Comparison of ENCODE assay signal across 1 cellular context in the genomic region with DNA sequence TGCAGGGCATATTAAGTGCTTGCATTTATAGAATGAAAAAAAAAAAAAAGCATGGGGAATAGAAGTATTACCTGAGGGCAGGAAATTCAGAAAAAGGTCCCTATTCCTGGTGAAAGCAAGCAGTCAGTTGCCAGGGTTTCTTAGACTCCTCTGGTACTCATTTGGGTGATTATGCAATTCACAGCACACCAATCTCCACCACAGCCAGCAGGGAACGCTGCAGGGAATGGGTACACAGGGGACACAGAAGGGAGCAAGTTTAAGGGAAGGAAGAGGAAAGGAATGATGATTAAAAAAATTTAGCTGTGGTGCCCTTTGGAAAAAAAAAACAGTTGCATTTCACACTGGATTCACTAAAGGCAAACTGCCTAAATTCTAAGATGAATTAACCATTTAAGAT.
TF ChIP-seq lines count a peak whose summit lies in the region.

No MANE protein-coding gene starts in this region.

TF ChIP-seq in WTC11, 78 proteins besides CTCF, POLR2A, EP300 and RAD21 (continued from another document):
- TF ChIP-seq, protein P1, sequence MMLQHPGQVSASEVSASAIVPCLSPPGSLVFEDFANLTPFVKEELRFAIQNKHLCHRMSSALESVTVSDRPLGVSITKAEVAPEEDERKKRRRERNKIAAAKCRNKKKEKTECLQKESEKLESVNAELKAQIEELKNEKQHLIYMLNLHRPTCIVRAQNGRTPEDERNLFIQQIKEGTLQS (CRISPR knock-in tag; conservative IDR thresholded peaks at IDR 0.05) = no peak
- TF ChIP-seq, protein P2, sequence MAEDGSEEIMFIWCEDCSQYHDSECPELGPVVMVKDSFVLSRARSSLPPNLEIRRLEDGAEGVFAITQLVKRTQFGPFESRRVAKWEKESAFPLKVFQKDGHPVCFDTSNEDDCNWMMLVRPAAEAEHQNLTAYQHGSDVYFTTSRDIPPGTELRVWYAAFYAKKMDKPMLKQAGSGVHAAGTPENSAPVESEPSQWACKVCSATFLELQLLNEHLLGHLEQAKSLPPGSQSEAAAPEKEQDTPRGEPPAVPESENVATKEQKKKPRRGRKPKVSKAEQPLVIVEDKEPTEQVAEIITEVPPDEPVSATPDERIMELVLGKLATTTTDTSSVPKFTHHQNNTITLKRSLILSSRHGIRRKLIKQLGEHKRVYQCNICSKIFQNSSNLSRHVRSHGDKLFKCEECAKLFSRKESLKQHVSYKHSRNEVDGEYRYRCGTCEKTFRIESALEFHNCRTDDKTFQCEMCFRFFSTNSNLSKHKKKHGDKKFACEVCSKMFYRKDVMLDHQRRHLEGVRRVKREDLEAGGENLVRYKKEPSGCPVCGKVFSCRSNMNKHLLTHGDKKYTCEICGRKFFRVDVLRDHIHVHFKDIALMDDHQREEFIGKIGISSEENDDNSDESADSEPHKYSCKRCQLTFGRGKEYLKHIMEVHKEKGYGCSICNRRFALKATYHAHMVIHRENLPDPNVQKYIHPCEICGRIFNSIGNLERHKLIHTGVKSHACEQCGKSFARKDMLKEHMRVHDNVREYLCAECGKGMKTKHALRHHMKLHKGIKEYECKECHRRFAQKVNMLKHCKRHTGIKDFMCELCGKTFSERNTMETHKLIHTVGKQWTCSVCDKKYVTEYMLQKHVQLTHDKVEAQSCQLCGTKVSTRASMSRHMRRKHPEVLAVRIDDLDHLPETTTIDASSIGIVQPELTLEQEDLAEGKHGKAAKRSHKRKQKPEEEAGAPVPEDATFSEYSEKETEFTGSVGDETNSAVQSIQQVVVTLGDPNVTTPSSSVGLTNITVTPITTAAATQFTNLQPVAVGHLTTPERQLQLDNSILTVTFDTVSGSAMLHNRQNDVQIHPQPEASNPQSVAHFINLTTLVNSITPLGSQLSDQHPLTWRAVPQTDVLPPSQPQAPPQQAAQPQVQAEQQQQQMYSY (CRISPR knock-in tag; IDR thresholded peaks at IDR 0.05) = peak; percentile 42; the same call in 1 of the 2 replicates
TF ChIP-seq in WTC11: peak in this region for 1.
